8 cellular contexts compared by ENCODE assay signal in genomic region chr14:50335989-50336391, GRCh38. TPM values are rescaled to one million over a fixed set of nuclear protein-coding genes. Genes with fewer than 3 reads are reported as not detected.
A peak's percentile ranks its signal among the peaks of the same experiment; 100 is the strongest.
DNase-seq lines count a peak whose midpoint lies in the region; ATAC-seq, FAIRE-seq and TF ChIP-seq lines count a peak whose summit lies in the region.

No MANE protein-coding gene starts in this region.

- peak overlapping the region; percentile 3 for H3K27ac ChIP-seq in H9 (ENCODE audit: insufficient read length, low read depth, low read length)
- H3K27ac ChIP-seq in adrenal gland: peak overlapping the region in 2 of 5 donors; percentile 70 to 79

- H3K27me3 Mint-ChIP-seq in H9 (ENCODE audit: low read depth): no peaks in the 10 kb centered on the region
- H3K27me3 Mint-ChIP-seq in stimulated activated naive B cell treated with anti-CD40 and anti-IgM and Interleukin-4, amounts not matched to agents 10 μg/mL and 1 μg/mL and 100 μg/mL, for 72 hours: no peaks in the 10 kb centered on the region

- no CpG with 5 or more reads among the region's 6 CpGs for WGBS in H9 (ENCODE audit: extremely low coverage, insufficient read length, low lambda C conversion rate)
- WGBS in adrenal gland, 4 donors: 35 to 51% (median 47%) methylated on average over 6 of the region's 6 CpGs

- TF ChIP-seq POLR2A in adrenal gland (IDR thresholded peaks at IDR 0.05) (no peak), GM12892 (IDR thresholded peaks at IDR 0.05; ENCODE audit: low read depth, low read length) (no peak)

- DNase-seq in AG10803 (ENCODE audit: low read depth) (peak; percentile 59), H9 (no peak), adrenal gland (peak in 4 of 7 donors; percentile 26 to 76 (median 34)), inferior parietal cortex (ENCODE audit: extremely low spot score) (peak; percentile 73), GM12892 (ENCODE audit: insufficient read length) (no peak)
- no peak for DNase-seq in stimulated activated naive B cell treated with anti-CD40 and anti-IgM and Interleukin-4, amounts not matched to agents 10 μg/mL and 1 μg/mL and 100 μg/mL, for 72 hours

- H2BK15ac ChIP-seq in H9 (ENCODE audit: low read depth, low read length): no peak overlapping the region

- no peak overlapping the region for H2BK120ac ChIP-seq in H9 (ENCODE audit: low read depth, low read length, poor library complexity, severe bottlenecking)

- H3K27me3 ChIP-seq in H9 (ENCODE audit: insufficient read depth, low read length) (no peaks in the 10 kb centered on the region), adrenal gland (no peaks in the 10 kb centered on the region)

- H3K14ac ChIP-seq in H9 (ENCODE audit: insufficient read depth, low read length): peak overlapping the region; percentile 37; the same call in 1 of the 2 replicates

- no peaks in the 10 kb centered on the region for H3K79me2 ChIP-seq in H9 (ENCODE audit: insufficient read depth, low read length)

- H3K23ac ChIP-seq in H9 (ENCODE audit: insufficient read length, low read depth, low read length): no peak overlapping the region

- no peak overlapping the region for H3K9ac ChIP-seq in H9 (ENCODE audit: extremely low read depth, insufficient read length, low read length)

- FAIRE-seq in GM12892 (lab: Jason Lieb, UNC): no peak

- H3K79me1 ChIP-seq in H9 (ENCODE audit: insufficient read depth, low read depth, low read length, poor library complexity, severe bottlenecking): no peaks in the 10 kb centered on the region

- H4K5ac ChIP-seq in H9 (ENCODE audit: insufficient read length, low read depth, low read length): no peak overlapping the region

- H2BK5ac ChIP-seq in H9 (ENCODE audit: insufficient read length, low read length): no peak overlapping the region

- H4K91ac ChIP-seq in H9 (ENCODE audit: insufficient read length, low read depth, low read length): no peak overlapping the region

- H3K4ac ChIP-seq in H9 (ENCODE audit: low read depth, low read length): peak overlapping the region; percentile 76; the same call in 1 of the 2 replicates

- H2BK12ac ChIP-seq in H9 (ENCODE audit: insufficient read length, low read depth, low read length): no peak overlapping the region

- H3K23me2 ChIP-seq in H9 (ENCODE audit: insufficient read length, low read depth, low read length, poor library complexity, severe bottlenecking): no peaks in the 10 kb centered on the region

- peak; percentile 52 to 67 for ATAC-seq in stimulated activated naive B cell treated with anti-CD40 and anti-IgM and Interleukin-4, amounts not matched to agents 10 μg/mL and 1 μg/mL and 100 μg/mL, for 72 hours (replicated peaks)
- ATAC-seq in GM18867 (IDR thresholded peaks at IDR 0.05; ENCODE audit: unreplicated experiment) (no peak), HG03571 (IDR thresholded peaks at IDR 0.05; ENCODE audit: unreplicated experiment) (no peak)

- H3K36me3 ChIP-seq in adrenal gland (replicated peaks in 1 of 2): no peaks in the 10 kb centered on the region

- H2AFZ ChIP-seq in H9 (ENCODE audit: low read length): no peak overlapping the region

- H3K4me1 ChIP-seq in H9 (ENCODE audit: insufficient read depth, low read length) (peaks cover 8% of the 10 kb centered on the region; the same call in 1 of the 2 replicates), adrenal gland (replicated peaks in 1 of 2) (peaks cover 0 to 25% of the 10 kb centered on the region in 2 donors)

- H2AK5ac ChIP-seq in H9 (ENCODE audit: insufficient read length, low read length): no peak overlapping the region

- H4K8ac ChIP-seq in H9 (replicated peaks; ENCODE audit: insufficient read length, low read depth, low read length): no peak overlapping the region

- H3T11ph ChIP-seq in H9 (ENCODE audit: low read length): peak overlapping the region; percentile 43

- H3K9me3 ChIP-seq in H9 (ENCODE audit: control insufficient read depth, low read depth, low read length): no peaks in the 10 kb centered on the region
- H3K9me3 ChIP-seq in adrenal gland (replicated peaks in 1 of 3): no peaks in the 10 kb centered on the region

- H3K18ac ChIP-seq in H9 (ENCODE audit: insufficient read length, low read depth, low read length): peak overlapping the region; percentile 25

- TF ChIP-seq CTCF in AG10803 (conservative IDR thresholded peaks at IDR 0.05; ENCODE audit: low read length): no peak
- no peak for TF ChIP-seq CTCF in H9 (conservative IDR thresholded peaks at IDR 0.05)
- TF ChIP-seq CTCF in adrenal gland (IDR thresholded peaks at IDR 0.05): no peak

- H3K27ac Mint-ChIP-seq in H9: peak overlapping the region; percentile 42 to 91 (median 65); a peak in 6 of 7 replicates
- peak overlapping the region; percentile 17 for H3K27ac Mint-ChIP-seq in stimulated activated naive B cell treated with anti-CD40 and anti-IgM and Interleukin-4, amounts not matched to agents 10 μg/mL and 1 μg/mL and 100 μg/mL, for 72 hours

- no peak overlapping the region for H3K4me2 ChIP-seq in H9 (ENCODE audit: insufficient read depth, insufficient read length, low read length)

- no peak overlapping the region for H3K4me3 Mint-ChIP-seq in H9
- peak overlapping the region in 1 of 2 donors; percentile 65 for H3K4me3 Mint-ChIP-seq in stimulated activated naive B cell treated with anti-CD40 and anti-IgM and Interleukin-4, amounts not matched to agents 10 μg/mL and 1 μg/mL and 100 μg/mL, for 72 hours

- H3K4me3 ChIP-seq in AG10803 (ENCODE audit: low read length) (no peak overlapping the region; the same call in 1 of the 2 replicates), adrenal gland (no peak overlapping the region)

- intact Hi-C loops in adrenal gland (cut with DNase I): no loop called here

- peaks cover 25 to 35% of the 10 kb centered on the region in 2 experiments for H3K4me1 Mint-ChIP-seq in H9
- peaks cover 10 to 17% of the 10 kb centered on the region in 2 donors for H3K4me1 Mint-ChIP-seq in stimulated activated naive B cell treated with anti-CD40 and anti-IgM and Interleukin-4, amounts not matched to agents 10 μg/mL and 1 μg/mL and 100 μg/mL, for 72 hours

- H3K56ac ChIP-seq in H9 (ENCODE audit: insufficient read length, low read depth, low read length): no peak overlapping the region

- no peaks in the 10 kb centered on the region for H4K20me1 ChIP-seq in H9 (ENCODE audit: control insufficient read depth, insufficient read depth, insufficient read length)

- H3K9me3 Mint-ChIP-seq in H9: no peaks in the 10 kb centered on the region
- no peaks in the 10 kb centered on the region for H3K9me3 Mint-ChIP-seq in stimulated activated naive B cell treated with anti-CD40 and anti-IgM and Interleukin-4, amounts not matched to agents 10 μg/mL and 1 μg/mL and 100 μg/mL, for 72 hours

- no peaks in the 10 kb centered on the region for H3K36me3 Mint-ChIP-seq in H9 (ENCODE audit: insufficient read depth in 1 of 3, low read depth in 3 of 3)
- peaks cover 22 to 32% of the 10 kb centered on the region in 2 donors for H3K36me3 Mint-ChIP-seq in stimulated activated naive B cell treated with anti-CD40 and anti-IgM and Interleukin-4, amounts not matched to agents 10 μg/mL and 1 μg/mL and 100 μg/mL, for 72 hours

- no peak overlapping the region for H2BK20ac ChIP-seq in H9 (ENCODE audit: low read depth, low read length, poor library complexity, severe bottlenecking)

RNA-seq across cellular contexts. Expression of gene DMAC2L, which starts 23.9 kb away (rescaled TPM):
- total RNA-seq in H9 (2021): 22.4 TPM in 2 replicates
- total RNA-seq in adrenal gland: 10 to 100 TPM in 6 of 8 donors, 1 to 10 TPM in 2; 4.8 to 19.9 (median 13.7) TPM
- 10 to 100 TPM in 2 of 3 donors, 1 to 10 TPM in 1; 9.4 to 15.0 (median 12.3) TPM for polyA plus RNA-seq in adrenal gland
- polyA plus RNA-seq in GM12892 (2012; ENCODE audit: missing spikeins): 16.8 TPM

RNA-seq across cellular contexts. Expression of gene L2HGDH, which starts 24.0 kb away (rescaled TPM):
- total RNA-seq in H9 (2021) (22.6 and 24.8 TPM in 2 replicates), adrenal gland (1 to 10 TPM; 1.3 to 8.9 (median 4.8) TPM)
- polyA plus RNA-seq in adrenal gland: 1 to 10 TPM; 1.2 to 5.7 (median 1.3) TPM
- 9.9 TPM for polyA plus RNA-seq in GM12892 (2012; ENCODE audit: missing spikeins)

Comparison
In these comparisons a context has a peak if more than half of its experiments do, and no peak if none do; other contexts are left out.
1. DNase-seq: peak in AG10803 (single experiment), adrenal gland (4 of 7) and inferior parietal cortex (single experiment); none in H9 (single experiment), stimulated activated naive B cell treated with anti-CD40 and anti-IgM and Interleukin-4, amounts not matched to agents 10 μg/mL and 1 μg/mL and 100 μg/mL, for 72 hours (single experiment) and GM12892 (single experiment).
2. ATAC-seq: peak in stimulated activated naive B cell treated with anti-CD40 and anti-IgM and Interleukin-4, amounts not matched to agents 10 μg/mL and 1 μg/mL and 100 μg/mL, for 72 hours (2 of 2); none in GM18867 (single experiment) and HG03571 (single experiment).